1 cellular context compared by ENCODE assay signal in the genomic region with DNA sequence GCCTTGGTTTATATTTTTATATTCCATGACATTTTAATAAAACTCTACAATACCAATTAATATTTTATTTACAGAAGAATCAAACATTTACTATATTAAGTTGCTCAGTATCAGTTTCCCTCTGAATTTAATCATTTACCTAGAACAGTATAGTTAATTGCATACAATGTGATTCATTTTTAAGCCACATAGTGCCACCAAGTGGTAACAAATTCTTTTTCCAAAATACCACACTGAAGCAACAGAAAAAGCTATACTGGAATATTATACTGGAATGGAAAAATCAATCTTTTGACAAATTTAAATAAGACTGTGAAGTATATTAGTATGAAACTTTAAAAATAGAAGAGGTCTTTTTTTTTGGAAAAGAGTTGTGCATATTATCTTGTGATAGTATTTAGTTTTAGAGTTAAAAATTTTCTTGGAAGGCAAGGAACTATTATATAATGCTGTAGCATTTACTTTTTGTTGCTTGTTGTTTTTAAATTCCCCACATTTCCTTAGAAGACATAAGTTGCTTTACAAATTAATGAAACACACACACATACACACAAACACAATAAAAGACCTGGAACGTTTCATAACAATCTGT.
TF ChIP-seq lines count a peak whose summit lies in the region.

No MANE protein-coding gene starts in this region.

TF ChIP-seq in SK-N-SH treated with all-trans-retinoic acid at 6 μM for 48 hours, 23 proteins besides CTCF, POLR2A, EP300 and RAD21 (continued from another document):
- TF ChIP-seq ZC3H10 (CRISPR knock-in tag; IDR thresholded peaks at IDR 0.05), result no peak
